2 cellular contexts compared by ENCODE assay signal in the genomic region with DNA sequence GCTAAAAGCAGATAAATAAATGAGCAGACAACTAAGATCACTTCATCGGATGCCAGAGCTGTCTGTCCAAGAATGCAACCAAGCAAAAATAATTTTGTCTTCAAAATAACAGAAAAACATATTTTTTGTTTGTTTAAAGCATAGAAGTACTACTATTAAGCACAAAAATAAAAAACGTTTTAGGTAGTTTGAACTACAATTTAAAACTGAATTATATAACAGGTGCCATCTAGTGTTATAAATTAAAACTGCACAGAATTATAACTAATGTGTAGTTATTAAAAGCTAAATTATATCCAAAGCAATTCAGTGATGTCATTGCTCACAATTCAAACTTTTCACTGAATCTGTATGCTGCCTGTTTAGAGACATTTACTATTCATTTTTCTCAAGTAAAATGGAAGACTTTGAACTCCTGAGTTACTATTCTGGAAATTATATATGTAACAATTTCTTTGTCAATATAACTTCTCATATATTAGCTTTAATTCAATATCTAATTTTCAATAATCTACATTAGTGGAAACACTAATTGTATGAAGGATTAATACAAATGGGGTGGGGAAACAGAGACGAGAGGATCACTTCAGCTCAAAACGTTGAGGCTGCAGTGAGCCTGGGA.
TF ChIP-seq lines count a peak whose summit lies in the region.

No MANE protein-coding gene starts in this region.

TF ChIP-seq in IMR-90, 13 proteins besides CTCF, POLR2A, EP300 and RAD21:
- TF ChIP-seq RFX5 (IDR thresholded peaks at IDR 0.05; ENCODE audit: low read depth, low read length) (no peak), SMC3 (IDR thresholded peaks at IDR 0.05; ENCODE audit: low read depth, low read length) (peak; percentile 29; the same call in 1 of the 2 replicates)

TF ChIP-seq in HepG2, 621 proteins besides CTCF, POLR2A, EP300 and RAD21:
- TF ChIP-seq SETDB1 (CRISPR knock-in tag; IDR thresholded peaks at IDR 0.05; ENCODE audit: borderline replicate concordance) (no peak), KDM3A (CRISPR knock-in tag; IDR thresholded peaks at IDR 0.05; ENCODE audit: low read depth) (no peak), IRF2 (CRISPR knock-in tag; IDR thresholded peaks at IDR 0.05) (no peak), ZNF547 (CRISPR knock-in tag; IDR thresholded peaks at IDR 0.05) (no peak), RARA (CRISPR knock-in tag; IDR thresholded peaks at IDR 0.05) (no peak)
- TF ChIP-seq, protein P1, sequence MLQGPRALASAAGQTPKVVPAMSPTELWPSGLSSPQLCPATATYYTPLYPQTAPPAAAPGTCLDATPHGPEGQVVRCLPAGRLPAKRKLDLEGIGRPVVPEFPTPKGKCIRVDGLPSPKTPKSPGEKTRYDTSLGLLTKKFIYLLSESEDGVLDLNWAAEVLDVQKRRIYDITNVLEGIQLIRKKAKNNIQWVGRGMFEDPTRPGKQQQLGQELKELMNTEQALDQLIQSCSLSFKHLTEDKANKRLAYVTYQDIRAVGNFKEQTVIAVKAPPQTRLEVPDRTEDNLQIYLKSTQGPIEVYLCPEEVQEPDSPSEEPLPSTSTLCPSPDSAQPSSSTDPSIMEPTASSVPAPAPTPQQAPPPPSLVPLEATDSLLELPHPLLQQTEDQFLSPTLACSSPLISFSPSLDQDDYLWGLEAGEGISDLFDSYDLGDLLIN (CRISPR knock-in tag; IDR thresholded peaks at IDR 0.05; ENCODE audit: borderline replicate concordance), result no peak
- TF ChIP-seq, protein P2, sequence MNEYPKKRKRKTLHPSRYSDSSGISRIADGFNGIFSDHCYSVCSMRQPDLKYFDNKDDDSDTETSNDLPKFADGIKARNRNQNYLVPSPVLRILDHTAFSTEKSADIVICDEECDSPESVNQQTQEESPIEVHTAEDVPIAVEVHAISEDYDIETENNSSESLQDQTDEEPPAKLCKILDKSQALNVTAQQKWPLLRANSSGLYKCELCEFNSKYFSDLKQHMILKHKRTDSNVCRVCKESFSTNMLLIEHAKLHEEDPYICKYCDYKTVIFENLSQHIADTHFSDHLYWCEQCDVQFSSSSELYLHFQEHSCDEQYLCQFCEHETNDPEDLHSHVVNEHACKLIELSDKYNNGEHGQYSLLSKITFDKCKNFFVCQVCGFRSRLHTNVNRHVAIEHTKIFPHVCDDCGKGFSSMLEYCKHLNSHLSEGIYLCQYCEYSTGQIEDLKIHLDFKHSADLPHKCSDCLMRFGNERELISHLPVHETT (CRISPR knock-in tag; conservative IDR thresholded peaks at IDR 0.05), result no peak
- TF ChIP-seq, protein P3, sequence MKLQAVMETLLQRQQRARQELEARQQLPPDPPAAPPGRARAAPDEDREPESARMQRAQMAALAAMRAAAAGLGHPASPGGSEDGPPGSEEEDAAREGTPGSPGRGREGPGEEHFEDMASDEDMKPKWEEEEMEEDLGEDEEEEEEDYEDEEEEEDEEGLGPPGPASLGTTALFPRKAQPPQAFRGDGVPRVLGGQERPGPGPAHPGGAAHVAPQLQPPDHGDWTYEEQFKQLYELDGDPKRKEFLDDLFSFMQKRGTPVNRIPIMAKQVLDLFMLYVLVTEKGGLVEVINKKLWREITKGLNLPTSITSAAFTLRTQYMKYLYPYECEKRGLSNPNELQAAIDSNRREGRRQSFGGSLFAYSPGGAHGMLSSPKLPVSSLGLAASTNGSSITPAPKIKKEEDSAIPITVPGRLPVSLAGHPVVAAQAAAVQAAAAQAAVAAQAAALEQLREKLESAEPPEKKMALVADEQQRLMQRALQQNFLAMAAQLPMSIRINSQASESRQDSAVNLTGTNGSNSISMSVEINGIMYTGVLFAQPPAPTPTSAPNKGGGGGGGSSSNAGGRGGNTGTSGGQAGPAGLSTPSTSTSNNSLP (IDR thresholded peaks at IDR 0.05; ENCODE audit: low read depth, low read length), result peak; percentile 83; the same call in 1 of the 2 replicates
